Comparison of ENCODE assay signal across 8 cellular contexts in genomic region chr4:13547563-13548041, GRCh38. TPM values are rescaled to one million over a fixed set of nuclear protein-coding genes. Genes with fewer than 3 reads are reported as not detected.
DNase-seq lines count a peak whose midpoint lies in the region; ATAC-seq and TF ChIP-seq lines count a peak whose summit lies in the region.

No MANE protein-coding gene starts in this region.

- H3K27ac ChIP-seq in mesendoderm (ENCODE audit: low read depth, low read length) (no peak overlapping the region), uterus (peak overlapping the region in 1 of 2 donors; percentile 5)

- peak overlapping the region; percentile 48 for H3K9ac ChIP-seq in mesendoderm (ENCODE audit: low read length)

- intact Hi-C loops in uterus (cut with DNase I; ENCODE audit: low total_unique reads), result loop anchor here (5.0 kb wide), 1 partner anchor 695 kb away; no protein-coding TSS in a partner anchor

- peaks cover 33% of the 10 kb centered on the region for H3K27me3 ChIP-seq in mesendoderm (ENCODE audit: insufficient read depth, low read length, poor library complexity)
- peaks cover 37 to 45% of the 10 kb centered on the region in 2 donors for H3K27me3 ChIP-seq in uterus

- TF ChIP-seq CTCF in uterus (IDR thresholded peaks at IDR 0.05), result no peak

- TF ChIP-seq POLR2A in uterus (IDR thresholded peaks at IDR 0.05) (no peak), erythroblast (IDR thresholded peaks at IDR 0.05; ENCODE audit: low read length) (no peak)

- H2BK5ac ChIP-seq in mesendoderm (ENCODE audit: low read length), result no peak overlapping the region

- H3K4me1 ChIP-seq in mesendoderm (ENCODE audit: control insufficient read depth, low read depth, low read length) (peaks cover 1% of the 10 kb centered on the region), uterus (peaks cover 0 to 11% of the 10 kb centered on the region in 2 donors)

- peaks cover 18% of the 10 kb centered on the region for H3K4me1 Mint-ChIP-seq in activated T-helper 17 cell treated with anti-CD3 and anti-CD28 coated beads, Interleukin-2, amount 50 U/mL, for 72 hours

- no peak overlapping the region for H4K8ac ChIP-seq in mesendoderm (ENCODE audit: low read depth, low read length)

- H3K36me3 Mint-ChIP-seq in activated T-helper 17 cell treated with anti-CD3 and anti-CD28 coated beads, Interleukin-2, amount 50 U/mL, for 72 hours (ENCODE audit: low read depth), result peaks cover 27% of the 10 kb centered on the region

- no peaks in the 10 kb centered on the region for H3K79me1 ChIP-seq in mesendoderm (ENCODE audit: low read length)

- no peak overlapping the region for H4K5ac ChIP-seq in mesendoderm (ENCODE audit: low read length)

- H2AK5ac ChIP-seq in mesendoderm (ENCODE audit: low read length), result no peak overlapping the region

- H3K27ac Mint-ChIP-seq in activated T-helper 17 cell treated with anti-CD3 and anti-CD28 coated beads, Interleukin-2, amount 50 U/mL, for 72 hours, result no peak overlapping the region

- no peak overlapping the region for H3K23ac ChIP-seq in mesendoderm (ENCODE audit: low read length)

- H3K56ac ChIP-seq in mesendoderm (ENCODE audit: low read length), result peak overlapping the region; percentile 80

- H3K79me2 ChIP-seq in mesendoderm (ENCODE audit: control insufficient read depth, insufficient read depth, low read length), result no peaks in the 10 kb centered on the region

- no peak overlapping the region for H2BK15ac ChIP-seq in mesendoderm (replicated peaks; ENCODE audit: low read depth)

- H3K4me3 ChIP-seq in mesendoderm (ENCODE audit: low read length) (peak overlapping the region; percentile 20), uterus (peak overlapping the region in 1 of 2 donors; percentile 35)

- H3K4me3 Mint-ChIP-seq in activated T-helper 17 cell treated with anti-CD3 and anti-CD28 coated beads, Interleukin-2, amount 50 U/mL, for 72 hours, result peak overlapping the region; percentile 71

- H3K9me3 Mint-ChIP-seq in activated T-helper 17 cell treated with anti-CD3 and anti-CD28 coated beads, Interleukin-2, amount 50 U/mL, for 72 hours, result no peaks in the 10 kb centered on the region

- no peak overlapping the region for H2BK120ac ChIP-seq in mesendoderm (ENCODE audit: low read depth, low read length)

- peaks cover 61% of the 10 kb centered on the region for H3K27me3 Mint-ChIP-seq in activated T-helper 17 cell treated with anti-CD3 and anti-CD28 coated beads, Interleukin-2, amount 50 U/mL, for 72 hours

- WGBS in mesendoderm (ENCODE audit: extremely low coverage, insufficient coverage, low lambda C conversion rate), result no CpG with 5 or more reads among the region's 50 CpGs

- H3K36me3 ChIP-seq in mesendoderm (ENCODE audit: control insufficient read depth, insufficient read depth, low read length), result no peaks in the 10 kb centered on the region
- H3K36me3 ChIP-seq in uterus, result no peaks in the 10 kb centered on the region

- no peak overlapping the region for H3K4ac ChIP-seq in mesendoderm (ENCODE audit: low read depth, low read length)

- H3K18ac ChIP-seq in mesendoderm (ENCODE audit: low read length), result no peak overlapping the region

- no peaks in the 10 kb centered on the region for H3K9me3 ChIP-seq in uterus

- peak; percentile 76 for DNase-seq in D341Med (ENCODE audit: low spot score)
- peak; percentile 79 for DNase-seq in HuH-7 (ENCODE audit: low spot score)
- DNase-seq in mesendoderm, result no peak
- DNase-seq in midbrain (lab: John Stamatoyannopoulos, UW), result no peak
- DNase-seq in uterus, result no peak
- no peak for DNase-seq in erythroblast (lab: John Stamatoyannopoulos, UW)

- H3K4me2 ChIP-seq in mesendoderm (ENCODE audit: low read length), result peak overlapping the region; percentile 77

- no peak for ATAC-seq in activated T-helper 17 cell treated with anti-CD3 and anti-CD28 coated beads, Interleukin-2, amount 50 U/mL, for 72 hours (replicated peaks)
- no peak for ATAC-seq in HG02642 (IDR thresholded peaks at IDR 0.05; ENCODE audit: poor library complexity, unreplicated experiment)

RNA-seq across cellular contexts. Expression of gene NKX3-2, which starts 3.3 kb away (rescaled TPM):
- not detected for total RNA-seq in activated T-helper 17 cell treated with anti-CD3 and anti-CD28 coated beads, Interleukin-2, amount 50 U/mL, for 72 hours
- 0.11 TPM for polyA plus RNA-seq in mesendoderm (2013, experiment 1 of 2)
- polyA plus RNA-seq in mesendoderm (2013, experiment 2 of 2), result 0.13 TPM
- 1 to 10 TPM in 1 of 4 donors, under 1 TPM in 1, not detected in 2; 0.62 to 1.2 TPM for total RNA-seq in uterus

Comparison
In these comparisons a context has a peak if more than half of its experiments do, and no peak if none do; other contexts are left out.
1. DNase-seq: peak in D341Med (single experiment) and HuH-7 (single experiment); none in mesendoderm (single experiment), midbrain (single experiment), uterus (0 of 2) and erythroblast (0 of 2).